1 cellular context compared by ENCODE assay signal in the genomic region with DNA sequence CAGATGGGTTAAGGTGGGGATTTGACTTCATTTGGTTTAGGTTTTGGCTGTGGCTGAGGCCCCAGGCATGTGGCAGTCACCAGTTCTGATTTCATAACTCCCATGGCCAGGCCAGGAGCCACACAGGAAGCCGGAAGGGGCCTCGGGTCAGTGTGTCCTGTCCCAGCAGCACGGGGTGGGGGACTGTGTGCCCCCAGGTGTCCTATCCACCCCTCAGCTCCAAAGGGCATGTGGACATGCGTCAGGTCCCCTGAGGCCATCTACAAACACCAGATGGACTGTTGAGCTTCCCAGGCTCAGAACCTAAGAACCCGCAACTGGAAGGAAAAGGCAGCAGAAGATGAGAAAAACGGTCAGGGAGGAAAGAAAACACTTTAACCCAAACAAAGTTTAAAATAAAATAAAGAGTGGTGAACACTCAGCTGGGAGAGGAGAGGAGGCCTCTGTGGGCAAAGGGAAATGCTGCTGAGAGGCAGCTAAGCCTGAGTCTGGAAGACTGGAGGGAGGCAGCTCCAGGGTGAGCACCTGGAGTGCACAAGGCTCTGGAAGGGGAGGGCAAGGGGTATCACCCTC.
TF ChIP-seq lines count a peak whose summit lies in the region.

No MANE protein-coding gene starts in this region.

TF ChIP-seq in GM23338, 12 proteins besides CTCF, POLR2A, EP300 and RAD21 (continued from another document):
- TF ChIP-seq, protein P1, sequence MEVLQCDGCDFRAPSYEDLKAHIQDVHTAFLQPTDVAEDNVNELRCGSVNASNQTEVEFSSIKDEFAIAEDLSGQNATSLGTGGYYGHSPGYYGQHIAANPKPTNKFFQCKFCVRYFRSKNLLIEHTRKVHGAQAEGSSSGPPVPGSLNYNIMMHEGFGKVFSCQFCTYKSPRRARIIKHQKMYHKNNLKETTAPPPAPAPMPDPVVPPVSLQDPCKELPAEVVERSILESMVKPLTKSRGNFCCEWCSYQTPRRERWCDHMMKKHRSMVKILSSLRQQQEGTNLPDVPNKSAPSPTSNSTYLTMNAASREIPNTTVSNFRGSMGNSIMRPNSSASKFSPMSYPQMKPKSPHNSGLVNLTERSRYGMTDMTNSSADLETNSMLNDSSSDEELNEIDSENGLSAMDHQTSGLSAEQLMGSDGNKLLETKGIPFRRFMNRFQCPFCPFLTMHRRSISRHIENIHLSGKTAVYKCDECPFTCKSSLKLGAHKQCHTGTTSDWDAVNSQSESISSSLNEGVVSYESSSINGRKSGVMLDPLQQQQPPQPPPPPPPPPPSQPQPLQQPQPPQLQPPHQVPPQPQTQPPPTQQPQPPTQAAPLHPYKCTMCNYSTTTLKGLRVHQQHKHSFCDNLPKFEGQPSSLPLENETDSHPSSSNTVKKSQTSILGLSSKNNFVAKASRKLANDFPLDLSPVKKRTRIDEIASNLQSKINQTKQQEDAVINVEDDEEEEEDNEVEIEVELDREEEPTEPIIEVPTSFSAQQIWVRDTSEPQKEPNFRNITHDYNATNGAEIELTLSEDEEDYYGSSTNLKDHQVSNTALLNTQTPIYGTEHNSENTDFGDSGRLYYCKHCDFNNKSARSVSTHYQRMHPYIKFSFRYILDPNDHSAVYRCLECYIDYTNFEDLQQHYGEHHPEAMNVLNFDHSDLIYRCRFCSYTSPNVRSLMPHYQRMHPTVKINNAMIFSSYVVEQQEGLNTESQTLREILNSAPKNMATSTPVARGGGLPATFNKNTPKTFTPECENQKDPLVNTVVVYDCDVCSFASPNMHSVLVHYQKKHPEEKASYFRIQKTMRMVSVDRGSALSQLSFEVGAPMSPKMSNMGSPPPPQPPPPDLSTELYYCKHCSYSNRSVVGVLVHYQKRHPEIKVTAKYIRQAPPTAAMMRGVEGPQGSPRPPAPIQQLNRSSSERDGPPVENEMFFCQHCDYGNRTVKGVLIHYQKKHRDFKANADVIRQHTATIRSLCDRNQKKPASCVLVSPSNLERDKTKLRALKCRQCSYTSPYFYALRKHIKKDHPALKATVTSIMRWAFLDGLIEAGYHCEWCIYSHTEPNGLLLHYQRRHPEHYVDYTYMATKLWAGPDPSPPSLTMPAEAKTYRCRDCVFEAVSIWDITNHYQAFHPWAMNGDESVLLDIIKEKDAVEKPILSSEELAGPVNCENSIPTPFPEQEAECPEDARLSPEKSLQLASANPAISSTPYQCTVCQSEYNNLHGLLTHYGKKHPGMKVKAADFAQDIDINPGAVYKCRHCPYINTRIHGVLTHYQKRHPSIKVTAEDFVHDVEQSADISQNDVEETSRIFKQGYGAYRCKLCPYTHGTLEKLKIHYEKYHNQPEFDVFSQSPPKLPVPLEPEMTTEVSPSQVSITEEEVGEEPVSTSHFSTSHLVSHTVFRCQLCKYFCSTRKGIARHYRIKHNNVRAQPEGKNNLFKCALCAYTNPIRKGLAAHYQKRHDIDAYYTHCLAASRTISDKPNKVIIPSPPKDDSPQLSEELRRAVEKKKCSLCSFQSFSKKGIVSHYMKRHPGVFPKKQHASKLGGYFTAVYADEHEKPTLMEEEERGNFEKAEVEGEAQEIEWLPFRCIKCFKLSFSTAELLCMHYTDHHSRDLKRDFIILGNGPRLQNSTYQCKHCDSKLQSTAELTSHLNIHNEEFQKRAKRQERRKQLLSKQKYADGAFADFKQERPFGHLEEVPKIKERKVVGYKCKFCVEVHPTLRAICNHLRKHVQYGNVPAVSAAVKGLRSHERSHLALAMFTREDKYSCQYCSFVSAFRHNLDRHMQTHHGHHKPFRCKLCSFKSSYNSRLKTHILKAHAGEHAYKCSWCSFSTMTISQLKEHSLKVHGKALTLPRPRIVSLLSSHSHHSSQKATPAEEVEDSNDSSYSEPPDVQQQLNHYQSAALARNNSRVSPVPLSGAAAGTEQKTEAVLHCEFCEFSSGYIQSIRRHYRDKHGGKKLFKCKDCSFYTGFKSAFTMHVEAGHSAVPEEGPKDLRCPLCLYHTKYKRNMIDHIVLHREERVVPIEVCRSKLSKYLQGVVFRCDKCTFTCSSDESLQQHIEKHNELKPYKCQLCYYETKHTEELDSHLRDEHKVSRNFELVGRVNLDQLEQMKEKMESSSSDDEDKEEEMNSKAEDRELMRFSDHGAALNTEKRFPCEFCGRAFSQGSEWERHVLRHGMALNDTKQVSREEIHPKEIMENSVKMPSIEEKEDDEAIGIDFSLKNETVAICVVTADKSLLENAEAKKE (CRISPR knock-in tag; IDR thresholded peaks at IDR 0.05) = no peak
- no peak for TF ChIP-seq ZNF331 (CRISPR knock-in tag; IDR thresholded peaks at IDR 0.05; ENCODE audit: low read depth)
TF ChIP-seq in GM23338: peak in this region for 0.
